In the genomic region with DNA sequence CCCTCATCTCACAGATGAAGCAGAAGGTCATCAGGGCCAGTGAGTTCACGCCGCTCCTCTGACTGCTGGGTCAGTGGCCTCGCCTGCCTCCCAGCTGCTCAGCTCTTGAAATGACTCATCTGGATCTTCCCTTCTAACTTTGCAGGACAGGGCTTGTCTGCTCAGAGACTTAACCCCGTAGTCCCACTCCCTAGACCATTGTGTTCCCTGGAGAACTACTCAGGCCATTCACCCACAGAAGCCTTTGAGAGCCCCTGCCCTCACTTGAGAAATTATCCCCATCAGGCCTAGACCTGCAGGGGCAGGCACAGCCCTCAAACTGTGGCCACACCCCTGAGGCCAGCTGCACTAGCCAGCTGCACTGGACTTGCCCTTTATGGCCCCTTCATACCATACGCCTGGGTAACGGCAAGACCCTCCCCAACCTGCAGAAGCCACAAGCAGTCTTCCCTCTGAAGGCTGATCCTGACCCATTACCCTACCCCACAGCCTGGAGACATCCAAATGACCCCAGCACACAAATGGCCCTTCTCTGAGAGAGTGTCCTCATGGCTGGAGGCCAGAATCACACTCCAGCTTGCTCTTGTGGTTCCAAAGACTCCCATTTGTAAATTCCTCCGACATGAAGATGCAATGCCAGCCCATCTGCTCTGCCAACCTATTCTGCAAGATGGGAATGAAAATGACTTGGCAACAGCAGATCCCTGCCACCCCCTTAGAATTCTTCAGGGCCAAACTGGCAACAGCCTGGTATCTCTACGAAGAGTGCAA, we compare ENCODE assay signal across 1 cellular context.
TF ChIP-seq lines count a peak whose summit lies in the region.

No MANE protein-coding gene starts in this region.

TF ChIP-seq in GM12878, 131 proteins besides CTCF, POLR2A, EP300 and RAD21 (continued from another document):
- TF ChIP-seq, protein P1, sequence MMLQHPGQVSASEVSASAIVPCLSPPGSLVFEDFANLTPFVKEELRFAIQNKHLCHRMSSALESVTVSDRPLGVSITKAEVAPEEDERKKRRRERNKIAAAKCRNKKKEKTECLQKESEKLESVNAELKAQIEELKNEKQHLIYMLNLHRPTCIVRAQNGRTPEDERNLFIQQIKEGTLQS (IDR thresholded peaks at IDR 0.05; ENCODE audit: borderline replicate concordance, extremely low read depth, low read depth, low read length): no peak
